Comparison of ENCODE assay signal across 8 cellular contexts in genomic region chr3:151228291-151229125, GRCh38.
DNase-seq lines count a peak whose midpoint lies in the region; ATAC-seq and TF ChIP-seq lines count a peak whose summit lies in the region.

No MANE protein-coding gene starts in this region.

- H3K4me1 Mint-ChIP-seq in activated T-cell treated with anti-CD3 and anti-CD28 coated beads, Interleukin-2, amount 50 U/mL, for 24 hours (ENCODE audit: low read depth), result peaks cover 66% of the 10 kb centered on the region
- H3K4me1 Mint-ChIP-seq in stimulated activated effector memory CD8-positive, alpha-beta T cell treated with anti-CD3 and anti-CD28 coated beads, Interleukin-12 subunit alpha, Interleukin-12 subunit beta, amount 100 ng/mL, for 72 hours, result peaks cover 64% of the 10 kb centered on the region

- CTCF ChIA-PET in RWPE1 (lab: Yijun Ruan, JAX), result interaction anchor here (0.6 to 2.2 kb wide), 15 partner anchors 9 to 545 kb away, joined by 3 to 10 read pairs (median 3); no protein-coding TSS in a partner anchor

- POLR2A ChIA-PET in RWPE1 (lab: Yijun Ruan, JAX; ENCODE audit: low non-redundant PET), result no interaction called here

- H3K9me3 Mint-ChIP-seq in activated T-cell treated with anti-CD3 and anti-CD28 coated beads, Interleukin-2, amount 50 U/mL, for 24 hours, result no peaks in the 10 kb centered on the region
- H3K9me3 Mint-ChIP-seq in stimulated activated effector memory CD8-positive, alpha-beta T cell treated with anti-CD3 and anti-CD28 coated beads, Interleukin-12 subunit alpha, Interleukin-12 subunit beta, amount 100 ng/mL, for 72 hours, result peaks cover under 1% of the 10 kb centered on the region

- no peak for TF ChIP-seq CTCF in RWPE1 (conservative IDR thresholded peaks at IDR 0.05; ENCODE audit: low read depth)

- H3K27me3 Mint-ChIP-seq in activated T-cell treated with anti-CD3 and anti-CD28 coated beads, Interleukin-2, amount 50 U/mL, for 24 hours, result no peaks in the 10 kb centered on the region

- peak overlapping the region; percentile 90 for H3K27ac Mint-ChIP-seq in activated T-cell treated with anti-CD3 and anti-CD28 coated beads, Interleukin-2, amount 50 U/mL, for 24 hours
- H3K27ac Mint-ChIP-seq in stimulated activated effector memory CD8-positive, alpha-beta T cell treated with anti-CD3 and anti-CD28 coated beads, Interleukin-12 subunit alpha, Interleukin-12 subunit beta, amount 100 ng/mL, for 72 hours, result peak overlapping the region; percentile 96

- ATAC-seq in stimulated activated effector memory CD8-positive, alpha-beta T cell treated with anti-CD3 and anti-CD28 coated beads, Interleukin-12 subunit alpha, Interleukin-12 subunit beta, amount 100 ng/mL, for 72 hours, result peak; percentile 3
- ATAC-seq in GM21515 (IDR thresholded peaks at IDR 0.05; ENCODE audit: unreplicated experiment) (no peak), HG03442 (IDR thresholded peaks at IDR 0.05; ENCODE audit: unreplicated experiment) (no peak)

- no peak for DNase-seq in activated T-cell treated with anti-CD3 and anti-CD28 coated beads, Interleukin-2, amount 50 U/mL, for 24 hours
- DNase-seq in activated T-cell treated with anti-CD3 and anti-CD28 coated beads, Interleukin-2, amount 50 U/mL, for 1 hour, result no peak
- DNase-seq in RWPE1 (ENCODE audit: low spot score) (peak; percentile 68), fibroblast of peridontal ligament (ENCODE audit: extremely low read depth) (peak; percentile 84), NCI-H1092 (lab: John Stamatoyannopoulos, UW) (no peak)
- DNase-seq in stimulated activated effector memory CD8-positive, alpha-beta T cell treated with anti-CD3 and anti-CD28 coated beads, Interleukin-12 subunit alpha, Interleukin-12 subunit beta, amount 100 ng/mL, for 72 hours (ENCODE audit: low spot score in 2 of 2), result no peak

- H3K4me3 Mint-ChIP-seq in activated T-cell treated with anti-CD3 and anti-CD28 coated beads, Interleukin-2, amount 50 U/mL, for 24 hours, result no peak overlapping the region
- H3K4me3 Mint-ChIP-seq in stimulated activated effector memory CD8-positive, alpha-beta T cell treated with anti-CD3 and anti-CD28 coated beads, Interleukin-12 subunit alpha, Interleukin-12 subunit beta, amount 100 ng/mL, for 72 hours, result peak overlapping the region; percentile 43

- no peak overlapping the region for H3K27ac ChIP-seq in RWPE1

- H3K36me3 Mint-ChIP-seq in activated T-cell treated with anti-CD3 and anti-CD28 coated beads, Interleukin-2, amount 50 U/mL, for 24 hours (ENCODE audit: low read depth), result no peaks in the 10 kb centered on the region
- H3K36me3 Mint-ChIP-seq in stimulated activated effector memory CD8-positive, alpha-beta T cell treated with anti-CD3 and anti-CD28 coated beads, Interleukin-12 subunit alpha, Interleukin-12 subunit beta, amount 100 ng/mL, for 72 hours, result no peaks in the 10 kb centered on the region

Comparison
In these comparisons a context has a peak if more than half of its experiments do, and no peak if none do; other contexts are left out.
1. DNase-seq: peak in RWPE1 (single experiment) and fibroblast of peridontal ligament (single experiment); none in activated T-cell treated with anti-CD3 and anti-CD28 coated beads, Interleukin-2, amount 50 U/mL, for 24 hours (single experiment), activated T-cell treated with anti-CD3 and anti-CD28 coated beads, Interleukin-2, amount 50 U/mL, for 1 hour (single experiment), stimulated activated effector memory CD8-positive, alpha-beta T cell treated with anti-CD3 and anti-CD28 coated beads, Interleukin-12 subunit alpha, Interleukin-12 subunit beta, amount 100 ng/mL, for 72 hours (0 of 2) and NCI-H1092 (single experiment).